9 cellular contexts compared by ENCODE assay signal in the genomic region with DNA sequence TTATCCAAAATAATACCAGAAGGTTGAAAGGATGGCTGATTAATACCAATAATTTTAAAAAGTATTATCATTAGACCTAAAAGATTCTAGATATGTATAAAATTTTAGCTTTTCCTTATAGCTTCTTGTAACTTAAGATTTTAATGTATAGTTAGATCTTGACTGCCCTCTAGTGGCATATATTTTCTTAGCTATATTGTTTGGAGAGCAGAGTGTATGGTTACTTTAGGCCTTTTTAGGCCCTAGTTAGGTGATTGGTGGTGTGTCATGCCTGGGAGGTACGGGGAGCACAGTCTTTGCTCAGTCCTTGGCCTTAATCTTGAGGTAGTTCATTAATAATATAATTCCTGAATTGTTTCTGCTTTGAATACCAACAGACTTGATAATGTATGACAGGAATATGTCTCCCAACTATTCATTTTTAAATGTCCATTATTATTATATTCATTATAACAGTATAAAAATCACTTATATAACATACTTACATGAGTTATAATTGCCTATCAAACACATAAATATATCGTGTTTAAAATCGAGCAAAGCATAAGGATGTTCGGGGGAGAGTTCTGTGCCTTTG.
A peak's percentile ranks its signal among the peaks of the same experiment; 100 is the strongest.
DNase-seq lines count a peak whose midpoint lies in the region; ATAC-seq lines count a peak whose summit lies in the region.
"Had no signal": no experiment of that assay in that cellular context is flagged by ENCODE, and none has a peak within 500 bp of the region (broad histone marks: within the 10 kb centered on the region; RNA-seq: fewer than 3 reads in every experiment).

No MANE protein-coding gene starts in this region.

- no peaks in the 10 kb centered on the region for H3K36me3 Mint-ChIP-seq in activated CD4-positive, alpha-beta T cell treated with anti-CD3 and anti-CD28 coated beads, Interleukin-2, amount 10 ng/mL, durations not matched to agents 24 days and 14 days (ENCODE audit: low read depth)
- H3K36me3 Mint-ChIP-seq: CD8-positive, alpha-beta memory T cell had no signal

- DNase-seq in activated CD4-positive, alpha-beta T cell treated with anti-CD3 and anti-CD28 coated beads, Interleukin-2, amount 10 ng/mL, durations not matched to agents 24 days and 14 days = peak; percentile 63
- DNase-seq in activated CD4-positive, alpha-beta T cell treated with anti-CD3 and anti-CD28 coated beads, Interleukin-2, amount 50 U/mL, for 4 hours = no peak
- peak; percentile 11 for DNase-seq in HuH-7.5 (ENCODE audit: low spot score)
- DNase-seq in NT2/D1 (ENCODE audit: low read depth, low spot score) = peak; percentile 86
- DNase-seq in cerebellar cortex (ENCODE audit: low spot score) = peak; percentile 81
- peak; percentile 73 for DNase-seq in medulla oblongata (ENCODE audit: extremely low spot score)
- no peak for DNase-seq in NK-92 (lab: John Stamatoyannopoulos, UW; ENCODE audit: unreplicated experiment)

- H3K4me3 Mint-ChIP-seq in activated CD4-positive, alpha-beta T cell treated with anti-CD3 and anti-CD28 coated beads, Interleukin-2, amount 10 ng/mL, durations not matched to agents 24 days and 14 days = no peak overlapping the region
- H3K4me3 Mint-ChIP-seq: CD8-positive, alpha-beta memory T cell had no signal

- no peaks in the 10 kb centered on the region for H3K36me3 ChIP-seq in NT2/D1 (ENCODE audit: insufficient read depth, insufficient read length, low read length)

- H3K27me3 ChIP-seq in NT2/D1 (ENCODE audit: insufficient read depth, insufficient read length) = no peaks in the 10 kb centered on the region

- no peaks in the 10 kb centered on the region for H3K9me3 ChIP-seq in NT2/D1 (ENCODE audit: insufficient read depth, low read length)

- no peaks in the 10 kb centered on the region for H3K9me3 Mint-ChIP-seq in activated CD4-positive, alpha-beta T cell treated with anti-CD3 and anti-CD28 coated beads, Interleukin-2, amount 10 ng/mL, durations not matched to agents 24 days and 14 days

- no peak overlapping the region for H3K9ac ChIP-seq in NT2/D1 (ENCODE audit: insufficient read length, low read depth)

- no peaks in the 10 kb centered on the region for H3K4me1 Mint-ChIP-seq in activated CD4-positive, alpha-beta T cell treated with anti-CD3 and anti-CD28 coated beads, Interleukin-2, amount 10 ng/mL, durations not matched to agents 24 days and 14 days
- H3K4me1 Mint-ChIP-seq: CD8-positive, alpha-beta memory T cell had no signal

- no peak overlapping the region for H3K4me3 ChIP-seq in NT2/D1 (ENCODE audit: insufficient read length, low read depth)

- peak; percentile 89 for ATAC-seq in GM21717 (IDR thresholded peaks at IDR 0.05; ENCODE audit: unreplicated experiment)

- H3K27ac Mint-ChIP-seq in activated CD4-positive, alpha-beta T cell treated with anti-CD3 and anti-CD28 coated beads, Interleukin-2, amount 10 ng/mL, durations not matched to agents 24 days and 14 days = no peak overlapping the region
- H3K27ac Mint-ChIP-seq: CD8-positive, alpha-beta memory T cell had no signal

- peaks cover 7% of the 10 kb centered on the region for H3K27me3 Mint-ChIP-seq in activated CD4-positive, alpha-beta T cell treated with anti-CD3 and anti-CD28 coated beads, Interleukin-2, amount 10 ng/mL, durations not matched to agents 24 days and 14 days

- no peaks in the 10 kb centered on the region for H3K4me1 ChIP-seq in NT2/D1 (ENCODE audit: insufficient read depth, insufficient read length)

- intact Hi-C loops in activated CD4-positive, alpha-beta T cell treated with anti-CD3 and anti-CD28 coated beads, Interleukin-2, amount 10 ng/mL, durations not matched to agents 24 days and 14 days (cut with micrococcal nuclease) = loop anchor here (2.0 to 5.0 kb wide), 2 partner anchors 805 to 954 kb away; no protein-coding TSS in a partner anchor

Comparison
In these comparisons a context has a peak if more than half of its experiments do, and no peak if none do; other contexts are left out.
1. DNase-seq: peak in activated CD4-positive, alpha-beta T cell treated with anti-CD3 and anti-CD28 coated beads, Interleukin-2, amount 10 ng/mL, durations not matched to agents 24 days and 14 days (single experiment), HuH-7.5 (single experiment), NT2/D1 (single experiment), cerebellar cortex (single experiment) and medulla oblongata (single experiment); none in activated CD4-positive, alpha-beta T cell treated with anti-CD3 and anti-CD28 coated beads, Interleukin-2, amount 50 U/mL, for 4 hours (0 of 2) and NK-92 (single experiment).